8 cellular contexts compared by ENCODE assay signal in the genomic region with DNA sequence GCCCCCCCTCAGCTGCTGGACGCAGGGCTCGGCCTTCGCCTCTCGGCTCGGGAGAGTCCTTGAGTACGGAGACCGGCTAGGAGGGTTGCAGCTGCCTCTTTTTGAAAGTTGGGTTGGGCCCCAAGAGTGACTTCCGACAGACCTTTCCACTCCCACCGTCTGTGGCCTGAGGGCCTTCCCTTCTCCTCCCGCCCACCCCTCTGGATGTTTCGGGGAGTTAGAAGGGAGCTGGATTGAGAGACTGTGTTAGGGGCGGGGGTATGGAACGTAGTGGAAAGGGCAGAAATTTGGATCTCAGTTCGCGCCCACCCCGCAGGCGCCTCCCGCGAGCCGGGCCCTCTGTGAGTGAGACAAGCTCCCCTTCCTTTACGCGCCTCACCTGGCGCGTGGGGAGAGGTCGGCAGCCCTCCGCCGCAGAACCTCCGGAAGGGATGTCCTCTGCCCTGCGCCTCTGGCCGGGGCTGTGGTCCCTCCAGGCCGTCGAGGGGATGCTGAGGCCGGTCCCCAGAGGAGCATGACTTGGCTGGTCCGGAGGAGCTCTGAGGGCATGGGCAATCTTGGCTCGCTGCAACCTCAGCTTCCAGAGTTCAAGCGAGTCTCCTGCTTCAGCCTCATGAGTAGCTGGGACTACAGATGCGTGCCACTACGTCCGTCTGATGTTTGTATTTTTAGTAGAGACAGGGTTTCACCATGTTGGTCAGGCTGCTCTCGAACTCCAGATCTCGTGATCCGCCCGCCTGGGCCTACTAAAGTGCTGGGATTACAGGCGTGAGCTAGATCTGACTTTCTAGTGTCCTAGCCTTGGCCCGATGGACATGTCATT. TPM values are rescaled to one million over a fixed set of nuclear protein-coding genes. Genes with fewer than 3 reads are reported as not detected.
A peak's percentile ranks its signal among the peaks of the same experiment; 100 is the strongest.
DNase-seq lines count a peak whose midpoint lies in the region; TF ChIP-seq lines count a peak whose summit lies in the region.

No MANE protein-coding gene starts in this region.

- peaks cover 23% of the 10 kb centered on the region for H3K79me2 ChIP-seq in OCI-LY3 (ENCODE audit: low read length)

- H3K4me3 ChIP-seq in GM12875 (ENCODE audit: low read depth, low read length) (peak overlapping the region; percentile 82), OCI-LY3 (ENCODE audit: low read length) (peak overlapping the region; percentile 83), cardiac muscle cell (peak overlapping the region; percentile 53), rectal smooth muscle tissue (ENCODE audit: low read length) (peak overlapping the region; percentile 80)

- H3K9me3 ChIP-seq in OCI-LY3 (ENCODE audit: insufficient read depth, low read length) (no peaks in the 10 kb centered on the region), cardiac muscle cell (ENCODE audit: low read depth) (no peaks in the 10 kb centered on the region)

- no peaks in the 10 kb centered on the region for H3K27me3 ChIP-seq in OCI-LY3 (ENCODE audit: low read depth, low read length)
- no peaks in the 10 kb centered on the region for H3K27me3 ChIP-seq in cardiac muscle cell
- no peaks in the 10 kb centered on the region for H3K27me3 ChIP-seq in rectal smooth muscle tissue (ENCODE audit: control insufficient read depth, insufficient read depth, low read length)

- no peaks in the 10 kb centered on the region for H4K20me1 ChIP-seq in OCI-LY3 (ENCODE audit: insufficient read depth, low read length)

- H3K27ac ChIP-seq in OCI-LY3 (ENCODE audit: low read length) (peak overlapping the region; percentile 65), cardiac muscle cell (peak overlapping the region; percentile 92), rectal smooth muscle tissue (ENCODE audit: low read depth, low read length) (peak overlapping the region; percentile 94)

- peaks cover 22% of the 10 kb centered on the region for H3K4me1 ChIP-seq in OCI-LY3 (ENCODE audit: low read length)
- H3K4me1 ChIP-seq in cardiac muscle cell (ENCODE audit: low read depth): peaks cover 11% of the 10 kb centered on the region
- peaks cover 39% of the 10 kb centered on the region for H3K4me1 ChIP-seq in rectal smooth muscle tissue (ENCODE audit: control insufficient read depth, insufficient read depth, low read length)

- H3K36me3 Mint-ChIP-seq in HFFc6 (ENCODE audit: low read depth): peaks cover 42% of the 10 kb centered on the region
- peaks cover 40% of the 10 kb centered on the region for H3K36me3 Mint-ChIP-seq in activated naive CD4-positive, alpha-beta T cell treated with anti-CD3 and anti-CD28 coated beads for 36 hours (ENCODE audit: low read depth)

- CTCF ChIA-PET in activated naive CD4-positive, alpha-beta T cell treated with anti-CD3 and anti-CD28 coated beads for 36 hours (lab: Charles Lee): interaction anchor here (0.6 to 1.1 kb wide), 2 partner anchors 17 to 663 kb away, joined by 3 to 5 read pairs; no protein-coding TSS in a partner anchor
- CTCF ChIA-PET in HEK293T (lab: Yijun Ruan, JAX): no interaction called here

- peaks cover 53% of the 10 kb centered on the region for H3K4me1 Mint-ChIP-seq in HFFc6 (ENCODE audit: low read depth)
- peaks cover 55% of the 10 kb centered on the region for H3K4me1 Mint-ChIP-seq in activated naive CD4-positive, alpha-beta T cell treated with anti-CD3 and anti-CD28 coated beads for 36 hours (ENCODE audit: low read depth)

- H3K9me3 Mint-ChIP-seq in HFFc6: no peaks in the 10 kb centered on the region
- H3K9me3 Mint-ChIP-seq in activated naive CD4-positive, alpha-beta T cell treated with anti-CD3 and anti-CD28 coated beads for 36 hours: no peaks in the 10 kb centered on the region

- peak overlapping the region; percentile 73; the same call in 1 of the 2 replicates for H2AFZ ChIP-seq in OCI-LY3 (ENCODE audit: low read depth, low read length)

- POLR2A ChIA-PET in HEK293T (lab: Yijun Ruan, JAX): interaction anchor here (0.7 to 2.2 kb wide), 10 partner anchors 11 to 720 kb away, joined by 3 to 5 read pairs (median 3); no protein-coding TSS in a partner anchor

- H3K9ac ChIP-seq in OCI-LY3 (ENCODE audit: low read length) (peak overlapping the region; percentile 93), rectal smooth muscle tissue (ENCODE audit: low read length) (peak overlapping the region; percentile 88)

- DNase-seq in HFFc6 (no peak), cardiac muscle cell (ENCODE audit: low read depth in 1 of 2, low spot score in 1 of 2) (peak in 1 of 2 donors; percentile 42), HEK293T (ENCODE audit: extremely low spot score) (no peak), Ammon's horn (ENCODE audit: low spot score) (no peak)
- DNase-seq in activated naive CD4-positive, alpha-beta T cell treated with anti-CD3 and anti-CD28 coated beads for 36 hours: peak; percentile 47

- H3K4me2 ChIP-seq in OCI-LY3 (ENCODE audit: low read length): peak overlapping the region; percentile 98

- TF ChIP-seq CTCF in GM12875 (IDR thresholded peaks at IDR 0.05; ENCODE audit: borderline replicate concordance, insufficient read depth, low read depth, low read length) (no peak), HFFc6 (IDR thresholded peaks at IDR 0.05) (no peak), OCI-LY3 (IDR thresholded peaks at IDR 0.05; ENCODE audit: low read depth, low read length) (no peak), cardiac muscle cell (IDR thresholded peaks at IDR 0.05; ENCODE audit: low read depth, low read length) (no peak)

- peak overlapping the region; percentile 86 for H3K4me3 Mint-ChIP-seq in HFFc6
- peak overlapping the region; percentile 88 for H3K4me3 Mint-ChIP-seq in activated naive CD4-positive, alpha-beta T cell treated with anti-CD3 and anti-CD28 coated beads for 36 hours

- H3K27me3 Mint-ChIP-seq in HFFc6 (ENCODE audit: insufficient read depth): peaks cover 4% of the 10 kb centered on the region
- no peaks in the 10 kb centered on the region for H3K27me3 Mint-ChIP-seq in activated naive CD4-positive, alpha-beta T cell treated with anti-CD3 and anti-CD28 coated beads for 36 hours (ENCODE audit: low read depth)

- H3K36me3 ChIP-seq in OCI-LY3 (replicated peaks; ENCODE audit: low read depth, low read length): peaks cover 27% of the 10 kb centered on the region
- peaks cover 7% of the 10 kb centered on the region for H3K36me3 ChIP-seq in cardiac muscle cell
- H3K36me3 ChIP-seq in rectal smooth muscle tissue (ENCODE audit: control insufficient read depth, insufficient read depth, low read length): peaks cover 11% of the 10 kb centered on the region

- peak overlapping the region; percentile 87 for H3K27ac Mint-ChIP-seq in HFFc6
- peak overlapping the region; percentile 92 for H3K27ac Mint-ChIP-seq in activated naive CD4-positive, alpha-beta T cell treated with anti-CD3 and anti-CD28 coated beads for 36 hours

- intact Hi-C loops in activated naive CD4-positive, alpha-beta T cell treated with anti-CD3 and anti-CD28 coated beads for 36 hours (cut with micrococcal nuclease): loop anchor here (1.0 to 5.0 kb wide), 16 partner anchors 33 to 1129 kb away; a partner anchor contains a TSS

TF ChIP-seq in HEK293T, 16 proteins besides CTCF, POLR2A, EP300 and RAD21:
- TF ChIP-seq FOXM1 (IDR thresholded peaks at IDR 0.05; ENCODE audit: borderline replicate concordance) (no peak), NFRKB (IDR thresholded peaks at IDR 0.05) (no peak), FOXA1 (IDR thresholded peaks at IDR 0.05) (no peak), FOXK2 (IDR thresholded peaks at IDR 0.05) (no peak), TARDBP (IDR thresholded peaks at IDR 0.05) (no peak), HDGF (IDR thresholded peaks at IDR 0.05; ENCODE audit: borderline replicate concordance) (no peak), CTBP1 (IDR thresholded peaks at IDR 0.05; ENCODE audit: borderline replicate concordance) (no peak), L3MBTL2 (conservative IDR thresholded peaks at IDR 0.05) (no peak), ARNT (IDR thresholded peaks at IDR 0.05) (no peak), SP1 (IDR thresholded peaks at IDR 0.05) (no peak), ELF4 (IDR thresholded peaks at IDR 0.05) (no peak), SUZ12 (IDR thresholded peaks at IDR 0.05) (no peak)
- TF ChIP-seq, protein P1, sequence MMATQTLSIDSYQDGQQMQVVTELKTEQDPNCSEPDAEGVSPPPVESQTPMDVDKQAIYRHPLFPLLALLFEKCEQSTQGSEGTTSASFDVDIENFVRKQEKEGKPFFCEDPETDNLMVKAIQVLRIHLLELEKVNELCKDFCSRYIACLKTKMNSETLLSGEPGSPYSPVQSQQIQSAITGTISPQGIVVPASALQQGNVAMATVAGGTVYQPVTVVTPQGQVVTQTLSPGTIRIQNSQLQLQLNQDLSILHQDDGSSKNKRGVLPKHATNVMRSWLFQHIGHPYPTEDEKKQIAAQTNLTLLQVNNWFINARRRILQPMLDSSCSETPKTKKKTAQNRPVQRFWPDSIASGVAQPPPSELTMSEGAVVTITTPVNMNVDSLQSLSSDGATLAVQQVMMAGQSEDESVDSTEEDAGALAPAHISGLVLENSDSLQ (IDR thresholded peaks at IDR 0.05): no peak

RNA-seq across cellular contexts. Expression of a gene that starts 15.9 kb away (rescaled TPM):
- 10 to 100 TPM; 13.5 to 23.0 (median 20.7) TPM for total RNA-seq in HFFc6 (2021; fragmentation: NEBNext Ultra II Directional; extraction: Animal tissue kit (Norgen Biotek cat#: 25700))
- total RNA-seq in activated naive CD4-positive, alpha-beta T cell treated with anti-CD3 and anti-CD28 coated beads for 36 hours: 10 to 100 TPM; 12.6 to 12.7 TPM
- total RNA-seq in cardiac muscle cell: 17.1 and 17.5 TPM in 2 replicates
- 43.0 and 45.8 TPM in 2 replicates for polyA plus RNA-seq in cardiac muscle cell
